11 cellular contexts compared by ENCODE assay signal in the genomic region with DNA sequence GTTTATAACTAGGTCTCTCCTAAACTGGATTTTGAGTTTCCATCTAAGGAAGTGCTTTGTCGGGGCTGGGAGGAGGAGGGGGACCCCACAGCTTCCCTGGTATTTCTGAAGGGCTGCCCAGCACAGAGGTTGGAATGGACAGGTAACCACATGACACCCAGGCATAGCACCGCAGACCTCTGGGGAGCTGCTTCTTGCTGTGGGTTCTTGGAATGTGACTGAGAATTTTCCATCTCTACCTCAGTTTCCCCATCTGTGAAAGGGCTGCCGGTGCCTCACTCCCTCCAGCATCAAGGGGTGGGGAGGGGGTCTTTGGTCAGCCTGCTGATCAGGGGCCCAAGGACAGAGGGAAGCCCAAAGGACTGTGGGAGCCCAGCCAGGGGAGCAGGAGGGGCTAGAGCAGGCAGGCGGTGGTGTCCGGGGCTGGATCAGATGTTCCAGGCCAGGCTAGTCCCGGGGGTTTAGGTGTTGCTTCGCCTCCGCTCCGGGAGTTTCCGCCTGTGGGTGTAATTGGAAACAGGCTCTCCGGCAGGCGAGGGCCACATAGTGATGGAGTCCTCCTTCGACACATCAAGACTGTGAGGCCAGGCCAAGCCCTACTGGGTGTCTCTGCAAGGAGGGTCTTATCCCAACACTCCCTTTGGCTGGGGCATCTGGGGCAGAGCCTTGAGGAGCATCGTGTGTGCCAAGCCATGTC. TPM values are rescaled to one million over a fixed set of nuclear protein-coding genes. Genes with fewer than 3 reads are reported as not detected.
DNase-seq lines count a peak whose midpoint lies in the region; ATAC-seq and TF ChIP-seq lines count a peak whose summit lies in the region.
"Had no signal": no experiment of that assay in that cellular context is flagged by ENCODE, and none has a peak within 500 bp of the region (broad histone marks: within the 10 kb centered on the region; RNA-seq: fewer than 3 reads in every experiment).

No MANE protein-coding gene starts in this region.

- no peaks in the 10 kb centered on the region for H3K36me3 Mint-ChIP-seq in nephron (ENCODE audit: low read depth)

- peak overlapping the region; percentile 72 to 82 (median 79) for H3K4me3 Mint-ChIP-seq in nephron

- H3K36me3 ChIP-seq in vagina, result no peaks in the 10 kb centered on the region

- no peak for TF ChIP-seq CTCF in nephron (IDR thresholded peaks at IDR 0.05; ENCODE audit: unreplicated experiment in 3 of 3)
- no peak for TF ChIP-seq CTCF in vagina (IDR thresholded peaks at IDR 0.05)

- H3K27ac ChIP-seq in vagina, result peak overlapping the region; percentile 75
- H3K27ac ChIP-seq: psoas muscle had no signal

- intact Hi-C loops in vagina (cut with DNase I), result no loop called here

- no peaks in the 10 kb centered on the region for H3K27me3 ChIP-seq in vagina

- H3K27ac Mint-ChIP-seq in nephron, result peak overlapping the region; percentile 91 to 94 (median 93)

- H3K4me3 ChIP-seq in vagina, result peak overlapping the region in 1 of 2 donors; percentile 22
- H3K4me3 ChIP-seq: psoas muscle had no signal

- ATAC-seq in GM21717 (IDR thresholded peaks at IDR 0.05; ENCODE audit: unreplicated experiment), result no peak

- peaks cover 78% of the 10 kb centered on the region for H3K4me1 ChIP-seq in vagina

- H3K9me3 Mint-ChIP-seq in nephron, result no peaks in the 10 kb centered on the region

- peak; percentile 14 for DNase-seq in activated T-cell treated with anti-CD3 and anti-CD28 coated beads, Interleukin-2, amount 50 U/mL, for 48 hours
- no peak for DNase-seq in activated T-cell treated with anti-CD3 and anti-CD28 coated beads, Interleukin-2, amount 50 U/mL, for 1 hour
- peak; percentile 48 for DNase-seq in fibroblast of the conjunctiva (ENCODE audit: low read depth)
- no peak for DNase-seq in vagina (ENCODE audit: extremely low spot score in 2 of 2)
- DNase-seq in NCI-H2196 (lab: John Stamatoyannopoulos, UW; ENCODE audit: unreplicated experiment), result no peak
- no peak for DNase-seq in EL
- DNase-seq: activated naive CD4-positive, alpha-beta T cell treated with Interleukin-2 at 50 U/mL for 16 hours; NCI-H1417 treated with DMSO at 0.1 percent for 48 hours had no signal

- H3K9me3 ChIP-seq in vagina, result no peaks in the 10 kb centered on the region
- H3K9me3 ChIP-seq: psoas muscle had no signal

- H3K27me3 Mint-ChIP-seq in nephron (ENCODE audit: low read depth), result peaks cover 18% of the 10 kb centered on the region

- no peak for TF ChIP-seq POLR2A in vagina (IDR thresholded peaks at IDR 0.05)

- peaks cover 63% of the 10 kb centered on the region for H3K4me1 Mint-ChIP-seq in nephron

RNA-seq across cellular contexts. Expression of a gene that starts 3.3 kb away (rescaled TPM):
- total RNA-seq in vagina, result 39.3 TPM

RNA-seq across cellular contexts. Expression of a gene that starts 9.1 kb away (rescaled TPM):
- 1.2 TPM for total RNA-seq in vagina

Comparison
In these comparisons a context has a peak if more than half of its experiments do, and no peak if none do; other contexts are left out.
1. DNase-seq: peak in activated T-cell treated with anti-CD3 and anti-CD28 coated beads, Interleukin-2, amount 50 U/mL, for 48 hours (2 of 2) and fibroblast of the conjunctiva (single experiment); none in activated T-cell treated with anti-CD3 and anti-CD28 coated beads, Interleukin-2, amount 50 U/mL, for 1 hour (single experiment), vagina (0 of 2), NCI-H2196 (single experiment) and EL (single experiment).